Comparison of ENCODE assay signal across 8 cellular contexts in the genomic region with DNA sequence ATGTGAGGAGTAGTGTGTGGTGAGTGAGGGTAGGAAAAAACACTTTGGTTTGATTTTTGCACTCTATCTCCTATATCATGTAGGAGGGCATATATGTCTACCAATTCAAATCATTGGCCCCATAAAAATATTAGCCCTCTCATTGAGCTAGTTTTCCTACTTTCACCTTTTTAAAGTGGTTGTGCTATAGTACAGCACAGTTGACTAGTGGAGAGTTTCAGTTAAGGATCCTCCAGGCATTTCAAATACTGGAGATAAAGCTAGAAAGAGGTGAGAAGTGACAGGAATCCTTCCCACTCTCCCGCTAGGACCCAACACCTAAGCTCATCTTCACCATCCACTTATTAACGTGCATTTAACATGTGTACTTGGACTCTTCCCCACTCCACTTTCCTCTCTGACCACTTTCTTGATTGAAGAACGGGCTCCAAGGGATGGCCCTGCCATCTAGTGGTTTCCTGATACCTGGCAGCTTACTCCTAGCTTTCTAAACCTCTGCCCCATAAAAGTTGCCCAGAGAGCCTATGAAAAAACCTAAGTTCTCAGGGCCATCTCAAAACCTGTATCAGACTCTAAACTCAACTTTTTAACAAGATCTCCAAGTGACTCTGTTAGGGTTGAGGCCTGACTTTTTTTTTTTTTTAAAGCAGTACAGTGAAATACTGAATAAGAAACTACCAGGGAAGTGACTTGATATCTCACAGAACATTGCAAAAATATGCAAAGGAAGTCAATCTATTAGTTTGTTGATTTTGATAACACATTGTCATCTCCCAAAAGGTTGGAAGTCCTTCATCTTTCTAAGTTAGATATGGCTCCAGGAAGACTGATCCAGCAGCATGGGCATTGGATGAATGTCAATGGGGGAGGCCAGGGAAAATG. TPM values are rescaled to one million over a fixed set of nuclear protein-coding genes. Genes with fewer than 3 reads are reported as not detected.
A peak's percentile ranks its signal among the peaks of the same experiment; 100 is the strongest.
DNase-seq lines count a peak whose midpoint lies in the region; ATAC-seq and TF ChIP-seq lines count a peak whose summit lies in the region.

No MANE protein-coding gene starts in this region.

- no peaks in the 10 kb centered on the region for H4K20me1 ChIP-seq in DOHH2 (ENCODE audit: control insufficient read depth, insufficient read depth, low read depth, low read length)
- H4K20me1 ChIP-seq in OCI-LY3 (ENCODE audit: insufficient read depth, low read length) = no peaks in the 10 kb centered on the region

- H3K4me1 ChIP-seq in DOHH2 (ENCODE audit: control insufficient read depth, low read length) (peaks cover 11% of the 10 kb centered on the region), OCI-LY3 (ENCODE audit: low read length) (peaks cover 76% of the 10 kb centered on the region)

- peak overlapping the region; percentile 16; the same call in 1 of the 2 replicates for H3K9ac ChIP-seq in OCI-LY3 (ENCODE audit: low read length)

- no peak overlapping the region for H3K4me3 ChIP-seq in DOHH2 (ENCODE audit: low read length)
- H3K4me3 ChIP-seq in OCI-LY3 (ENCODE audit: low read length) = no peak overlapping the region

- ATAC-seq in GM19467 (IDR thresholded peaks at IDR 0.05; ENCODE audit: unreplicated experiment) (peak; percentile 36), left lobe of liver (peak; percentile 91)

- no peaks in the 10 kb centered on the region for H3K9me3 Mint-ChIP-seq in type B pancreatic cell

- H3K27ac Mint-ChIP-seq in type B pancreatic cell = no peak overlapping the region

- H3K27me3 ChIP-seq in DOHH2 (ENCODE audit: control insufficient read depth, low read length) = no peaks in the 10 kb centered on the region
- no peaks in the 10 kb centered on the region for H3K27me3 ChIP-seq in OCI-LY3 (ENCODE audit: low read depth, low read length)

- no peaks in the 10 kb centered on the region for H3K36me3 Mint-ChIP-seq in type B pancreatic cell

- DNase-seq in HuH-7.5 (ENCODE audit: low spot score) = peak; percentile 45
- DNase-seq in cerebellar cortex (ENCODE audit: low spot score) = peak; percentile 85
- DNase-seq in left lobe of liver (ENCODE audit: low spot score) = peak; percentile 53
- DNase-seq in type B pancreatic cell (ENCODE audit: extremely low spot score, unreplicated experiment) = no peak
- no peak for DNase-seq in central memory CD4-positive, alpha-beta T cell

- H3K4me1 Mint-ChIP-seq in type B pancreatic cell (ENCODE audit: unreplicated experiment) = peaks cover 2% of the 10 kb centered on the region

- no peak overlapping the region for H3K4me3 Mint-ChIP-seq in type B pancreatic cell

- no peaks in the 10 kb centered on the region for H3K79me2 ChIP-seq in DOHH2 (ENCODE audit: control insufficient read depth, low read length)
- H3K79me2 ChIP-seq in OCI-LY3 (ENCODE audit: low read length) = no peaks in the 10 kb centered on the region

- no peaks in the 10 kb centered on the region for H3K9me2 ChIP-seq in DOHH2 (replicated peaks; ENCODE audit: control insufficient read depth, low read length)

- H3K27me3 Mint-ChIP-seq in type B pancreatic cell = no peaks in the 10 kb centered on the region

- H3K36me3 ChIP-seq in DOHH2 (ENCODE audit: control insufficient read depth, low read length) (no peaks in the 10 kb centered on the region), OCI-LY3 (replicated peaks; ENCODE audit: low read depth, low read length) (no peaks in the 10 kb centered on the region)

- H3K4me2 ChIP-seq in DOHH2 (ENCODE audit: low read length) = no peak overlapping the region
- peak overlapping the region; percentile 17 for H3K4me2 ChIP-seq in OCI-LY3 (ENCODE audit: low read length)

- H3K9me3 ChIP-seq in DOHH2 (ENCODE audit: control insufficient read depth, insufficient read depth, low read length) = no peaks in the 10 kb centered on the region
- no peaks in the 10 kb centered on the region for H3K9me3 ChIP-seq in OCI-LY3 (ENCODE audit: insufficient read depth, low read length)

- no peaks in the 10 kb centered on the region for H3F3A ChIP-seq in DOHH2 (ENCODE audit: control insufficient read depth, insufficient read depth)

- TF ChIP-seq CTCF in DOHH2 (IDR thresholded peaks at IDR 0.05; ENCODE audit: low read depth, low read length, poor library complexity, severe bottlenecking) (peak; percentile 73), OCI-LY3 (IDR thresholded peaks at IDR 0.05; ENCODE audit: low read depth, low read length) (peak; percentile 94), type B pancreatic cell (conservative IDR thresholded peaks at IDR 0.05) (peak; percentile 87)

- H3K27ac ChIP-seq in DOHH2 (ENCODE audit: low read depth, low read length) = no peak overlapping the region
- H3K27ac ChIP-seq in OCI-LY3 (ENCODE audit: low read length) = peak overlapping the region; percentile 33

- 0 out of 2 replicates have a peak overlapping the region, but pooled peaks have one; percentile 43 for H2AFZ ChIP-seq in OCI-LY3 (ENCODE audit: low read depth, low read length)

RNA-seq across cellular contexts. Expression of gene IL12A, which starts 17.9 kb away (rescaled TPM):
- total RNA-seq in left lobe of liver (not detected), type B pancreatic cell (ENCODE audit: low replicate concordance) (0.31 and 0.34 TPM in 2 replicates)

Comparison
In these comparisons a context has a peak if more than half of its experiments do, and no peak if none do; other contexts are left out.
1. DNase-seq: peak in HuH-7.5 (single experiment), cerebellar cortex (single experiment) and left lobe of liver (single experiment); none in type B pancreatic cell (single experiment) and central memory CD4-positive, alpha-beta T cell (single experiment).
2. Peak in every context shown above with its lines, with median percentiles within 50 percentile points of each other: CTCF ChIP-seq.